Comparison of ENCODE assay signal across 8 cellular contexts in genomic region chr10:80460399-80461207, GRCh38. TPM values are rescaled to one million over a fixed set of nuclear protein-coding genes. Genes with fewer than 3 reads are reported as not detected.
DNase-seq lines count a peak whose midpoint lies in the region; ATAC-seq lines count a peak whose summit lies in the region.

No MANE protein-coding gene starts in this region.

- no peak overlapping the region for H2AFZ ChIP-seq in mesenchymal stem cell (ENCODE audit: low read depth, low read length)

- H2BK5ac ChIP-seq in mesenchymal stem cell (ENCODE audit: low read depth, low read length, poor library complexity, severe bottlenecking): no peak overlapping the region

- no peaks in the 10 kb centered on the region for H3K9me3 ChIP-seq in mesenchymal stem cell (ENCODE audit: control insufficient read depth, low read length)

- H3K9ac ChIP-seq in mesenchymal stem cell (ENCODE audit: low read length): peak overlapping the region; percentile 70

- no peaks in the 10 kb centered on the region for H3K79me1 ChIP-seq in mesenchymal stem cell (replicated peaks; ENCODE audit: low read length, poor library complexity, severe bottlenecking)

- H2BK15ac ChIP-seq in mesenchymal stem cell (ENCODE audit: low read depth, poor library complexity, severe bottlenecking): no peak overlapping the region

- peak overlapping the region; percentile 0 for H4K8ac ChIP-seq in mesenchymal stem cell (ENCODE audit: low read length)

- peak overlapping the region in 1 of 2 experiments; percentile 65 for H3K4me3 ChIP-seq in mesenchymal stem cell (ENCODE audit: insufficient read depth in 1 of 2, low read depth in 1 of 2, low read length in 2 of 2)

- peak; percentile 38 to 54 for DNase-seq in NCI-H2081 (lab: John Stamatoyannopoulos, UW)
- DNase-seq in NCI-H2081 treated with DMSO at 0.1 percent for 48 hours (lab: John Stamatoyannopoulos, UW): no peak
- DNase-seq in NCI-H526 (lab: John Stamatoyannopoulos, UW): peak; percentile 93 to 94
- peak; percentile 47 for DNase-seq in dermis blood vessel endothelial cell
- DNase-seq in mesenchymal stem cell: no peak
- peak; percentile 90 for DNase-seq in ureter (ENCODE audit: low spot score)

- peak overlapping the region; percentile 81 for H3K27ac ChIP-seq in mesenchymal stem cell (ENCODE audit: low read length, poor library complexity, severe bottlenecking)

- peak overlapping the region in 1 of 2 experiments; percentile 49 for H3K4ac ChIP-seq in mesenchymal stem cell (ENCODE audit: low read depth in 1 of 2, low read length in 2 of 2)

- no peak overlapping the region for H3K23ac ChIP-seq in mesenchymal stem cell (ENCODE audit: low read length in 2 of 2)

- ATAC-seq in GM21528 (IDR thresholded peaks at IDR 0.05; ENCODE audit: low FRiP score, unreplicated experiment) (no peak), HG03135 (IDR thresholded peaks at IDR 0.05; ENCODE audit: unreplicated experiment) (no peak)

- 68% methylated on average over 6 of the region's 6 CpGs for WGBS in mesenchymal stem cell

- H3K18ac ChIP-seq in mesenchymal stem cell (ENCODE audit: low read depth in 1 of 2, low read length in 2 of 2): peak overlapping the region; percentile 8 to 54

- peaks cover 68% of the 10 kb centered on the region for H3K4me1 ChIP-seq in mesenchymal stem cell (ENCODE audit: control insufficient read depth, insufficient read depth, low read depth, low read length)

- no peaks in the 10 kb centered on the region for H3K27me3 ChIP-seq in mesenchymal stem cell (ENCODE audit: control insufficient read depth in 1 of 2, insufficient read depth in 1 of 2, low read length in 2 of 2)

- H2BK120ac ChIP-seq in mesenchymal stem cell (ENCODE audit: low read depth, low read length): no peak overlapping the region

- H2AK5ac ChIP-seq in mesenchymal stem cell (ENCODE audit: low read length, severe bottlenecking): peak overlapping the region; percentile 54

- no peak overlapping the region for H3K4me2 ChIP-seq in mesenchymal stem cell (ENCODE audit: low read length, poor library complexity, severe bottlenecking)

- peak overlapping the region; percentile 55 for H4K91ac ChIP-seq in mesenchymal stem cell (ENCODE audit: low read length)

- H3K14ac ChIP-seq in mesenchymal stem cell (ENCODE audit: low read length in 2 of 2): peak overlapping the region in 1 of 2 experiments; percentile 79

- peak overlapping the region in 1 of 2 experiments; percentile 80 for H2BK12ac ChIP-seq in mesenchymal stem cell (ENCODE audit: low read length in 2 of 2)

- peaks cover 7 to 31% of the 10 kb centered on the region in 2 experiments for H3K36me3 ChIP-seq in mesenchymal stem cell (ENCODE audit: control insufficient read depth in 1 of 2, insufficient read depth in 2 of 2, low read depth in 1 of 2, low read length in 2 of 2)

RNA-seq across cellular contexts. Expression of gene TSPAN14, which starts 6.5 kb away (rescaled TPM):
- total RNA-seq in dermis blood vessel endothelial cell (91.0 and 148 TPM in 2 replicates), ureter (177 TPM)
- 42.9 TPM for polyA plus RNA-seq in mesenchymal stem cell (2013, experiment 1 of 2)
- 44.5 TPM for polyA plus RNA-seq in mesenchymal stem cell (2013, experiment 2 of 2)

RNA-seq across cellular contexts. Expression of gene PRXL2A, which starts 52.3 kb away (rescaled TPM):
- total RNA-seq in dermis blood vessel endothelial cell: 343 and 346 TPM in 2 replicates
- polyA plus RNA-seq in mesenchymal stem cell (2013, experiment 1 of 2): 214 TPM
- polyA plus RNA-seq in mesenchymal stem cell (2013, experiment 2 of 2): 220 TPM
- total RNA-seq in ureter: 118 TPM

Comparison
In these comparisons a context has a peak if more than half of its experiments do, and no peak if none do; other contexts are left out.
1. DNase-seq: peak in NCI-H2081 (2 of 2), NCI-H526 (2 of 2), dermis blood vessel endothelial cell (single experiment) and ureter (single experiment); none in NCI-H2081 treated with DMSO at 0.1 percent for 48 hours (single experiment) and mesenchymal stem cell (single experiment).